In the genomic region with DNA sequence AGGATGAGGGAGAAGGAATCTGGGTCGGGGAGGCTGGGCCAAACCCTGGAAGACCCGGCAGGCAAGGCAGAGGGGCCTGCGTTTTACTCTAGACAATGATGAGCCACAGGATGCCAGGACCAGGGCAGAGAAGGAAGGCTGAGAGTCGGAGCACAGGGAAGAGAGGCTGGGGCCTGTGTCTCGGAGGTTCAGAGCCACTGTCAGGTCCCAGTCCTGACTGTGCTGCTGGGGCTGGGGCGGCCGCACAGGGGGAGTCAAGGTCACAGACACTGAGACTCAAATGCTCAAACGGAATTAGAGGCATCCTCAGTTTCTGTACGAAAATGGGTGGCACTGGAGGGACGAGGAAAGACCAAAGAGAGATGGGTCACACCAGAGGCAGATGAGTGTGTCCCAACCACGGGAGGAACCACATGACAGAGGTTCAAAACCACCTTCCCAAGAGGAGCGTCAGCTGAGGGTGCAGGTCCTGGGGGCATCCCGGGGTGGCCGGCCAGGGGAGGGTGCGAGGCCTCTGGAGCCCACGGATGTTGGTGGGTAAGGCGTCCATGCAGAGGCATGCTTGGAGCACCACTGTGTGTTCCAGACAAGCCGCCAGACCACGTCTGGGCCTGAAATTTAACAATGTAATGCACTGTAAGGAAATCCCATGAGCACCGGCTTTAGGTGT, we compare ENCODE assay signal across 20 cellular contexts. TPM values are rescaled to one million over a fixed set of nuclear protein-coding genes. Genes with fewer than 3 reads are reported as not detected.
A peak's percentile ranks its signal among the peaks of the same experiment; 100 is the strongest.
DNase-seq lines count a peak whose midpoint lies in the region; ATAC-seq and TF ChIP-seq lines count a peak whose summit lies in the region.
"Had no signal": no experiment of that assay in that cellular context is flagged by ENCODE, and none has a peak within 500 bp of the region (broad histone marks: within the 10 kb centered on the region; RNA-seq: fewer than 3 reads in every experiment).

No MANE protein-coding gene starts in this region.

- H3K4me3 ChIP-seq in H7 (ENCODE audit: insufficient read depth, low read depth, low read length) (no peak overlapping the region), lower lobe of right lung (no peak overlapping the region)
- H3K4me3 ChIP-seq: A549, body of pancreas, heart right ventricle, right lobe of liver, transverse colon had no signal

- H3K4me1 ChIP-seq in lower lobe of right lung: peaks cover 6% of the 10 kb centered on the region
- H3K4me1 ChIP-seq: A549, body of pancreas, right lobe of liver, transverse colon had no signal

- peaks cover 2% of the 10 kb centered on the region for H3K36me3 Mint-ChIP-seq in stimulated activated effector memory CD8-positive, alpha-beta T cell treated with anti-CD3 and anti-CD28 coated beads, Interleukin-12 subunit alpha, Interleukin-12 subunit beta, amount 100 ng/mL, for 72 hours
- H3K36me3 Mint-ChIP-seq: natural killer cell had no signal

- no peak for TF ChIP-seq CTCF in lower lobe of right lung (IDR thresholded peaks at IDR 0.05)

- intact Hi-C loops in lower lobe of right lung (cut with DNase I): no loop called here

- peak; percentile 55 for DNase-seq in activated effector memory CD4-positive, alpha-beta T cell treated with anti-CD3 and anti-CD28 coated beads, Interleukin-2, amount 50 U/mL, for 16 hours
- DNase-seq in activated effector memory CD4-positive, alpha-beta T cell treated with Interleukin-2 at 50 U/mL for 16 hours: no peak
- peak; percentile 66 for DNase-seq in H7
- DNase-seq in lower lobe of right lung: peak; percentile 19
- no peak for DNase-seq in stimulated activated effector memory CD8-positive, alpha-beta T cell treated with anti-CD3 and anti-CD28 coated beads, Interleukin-12 subunit alpha, Interleukin-12 subunit beta, amount 100 ng/mL, for 72 hours (ENCODE audit: low spot score in 2 of 2)
- no peak for DNase-seq in DMS53 (lab: John Stamatoyannopoulos, UW)
- DNase-seq in C1 segment of cervical spinal cord (lab: John Stamatoyannopoulos, UW): no peak
- DNase-seq: foreskin fibroblast, heart right ventricle, natural killer cell, NCI-H1092, NCI-H1930, transverse colon had no signal

- H3K27me3 ChIP-seq in H7 (ENCODE audit: control insufficient read depth, insufficient read depth, low read length): no peaks in the 10 kb centered on the region
- no peaks in the 10 kb centered on the region for H3K27me3 ChIP-seq in lower lobe of right lung (ENCODE audit: low read depth)
- H3K27me3 ChIP-seq: body of pancreas, heart right ventricle, right lobe of liver, transverse colon had no signal

- no peak overlapping the region for H3K4me3 Mint-ChIP-seq in stimulated activated effector memory CD8-positive, alpha-beta T cell treated with anti-CD3 and anti-CD28 coated beads, Interleukin-12 subunit alpha, Interleukin-12 subunit beta, amount 100 ng/mL, for 72 hours
- H3K4me3 Mint-ChIP-seq: natural killer cell had no signal

- no peaks in the 10 kb centered on the region for H3K9me3 ChIP-seq in lower lobe of right lung
- H3K9me3 ChIP-seq: A549, body of pancreas, heart right ventricle, right lobe of liver, transverse colon had no signal

- H3K27ac Mint-ChIP-seq in stimulated activated effector memory CD8-positive, alpha-beta T cell treated with anti-CD3 and anti-CD28 coated beads, Interleukin-12 subunit alpha, Interleukin-12 subunit beta, amount 100 ng/mL, for 72 hours: peak overlapping the region; percentile 15
- H3K27ac Mint-ChIP-seq: activated T-helper 2 cell treated with anti-CD3 and anti-CD28 coated beads, Interferon-gamma antibody, Interleukin-2, Interleukin-4, amounts not matched to agents 10 μg/mL and 5 μg/mL and 100 μg/mL, durations not matched to agents 14 hours and 24 hours and 36 hours had no signal

- H3K4me1 Mint-ChIP-seq in stimulated activated effector memory CD8-positive, alpha-beta T cell treated with anti-CD3 and anti-CD28 coated beads, Interleukin-12 subunit alpha, Interleukin-12 subunit beta, amount 100 ng/mL, for 72 hours: peaks cover 40% of the 10 kb centered on the region

- ATAC-seq in lower lobe of right lung (no peak), HG02759 (IDR thresholded peaks at IDR 0.05; ENCODE audit: unreplicated experiment) (no peak)
- no peak for ATAC-seq in stimulated activated effector memory CD8-positive, alpha-beta T cell treated with anti-CD3 and anti-CD28 coated beads, Interleukin-12 subunit alpha, Interleukin-12 subunit beta, amount 100 ng/mL, for 72 hours
- ATAC-seq: A549, body of pancreas, heart right ventricle, HepG2, natural killer cell, right lobe of liver had no signal

- no peaks in the 10 kb centered on the region for H3K9me3 Mint-ChIP-seq in stimulated activated effector memory CD8-positive, alpha-beta T cell treated with anti-CD3 and anti-CD28 coated beads, Interleukin-12 subunit alpha, Interleukin-12 subunit beta, amount 100 ng/mL, for 72 hours
- H3K9me3 Mint-ChIP-seq: activated T-helper 2 cell treated with anti-CD3 and anti-CD28 coated beads, Interferon-gamma antibody, Interleukin-2, Interleukin-4, amounts not matched to agents 10 μg/mL and 5 μg/mL and 100 μg/mL, durations not matched to agents 14 hours and 24 hours and 36 hours; natural killer cell had no signal

- H3K27ac ChIP-seq in lower lobe of right lung: no peak overlapping the region
- H3K27ac ChIP-seq: A549, body of pancreas, heart right ventricle, HL-60, right lobe of liver had no signal

- H3K36me3 ChIP-seq in H7 (replicated peaks; ENCODE audit: control insufficient read depth, insufficient read depth, low read length) (no peaks in the 10 kb centered on the region), lower lobe of right lung (peaks cover 10% of the 10 kb centered on the region)
- H3K36me3 ChIP-seq: right lobe of liver had no signal

RNA-seq across cellular contexts. Expression of a gene that starts 14.7 kb away (rescaled TPM):
- total RNA-seq in H7 (2014; rRNA removed; shearing (Covaris generic)): 18.1 and 28.5 TPM in 2 replicates
- 44.9 TPM for total RNA-seq in lower lobe of right lung

Comparison
In these comparisons a context has a peak if more than half of its experiments do, and no peak if none do; other contexts are left out.
1. DNase-seq: peak in activated effector memory CD4-positive, alpha-beta T cell treated with anti-CD3 and anti-CD28 coated beads, Interleukin-2, amount 50 U/mL, for 16 hours (single experiment), H7 (single experiment) and lower lobe of right lung (single experiment); none in activated effector memory CD4-positive, alpha-beta T cell treated with Interleukin-2 at 50 U/mL for 16 hours (single experiment), stimulated activated effector memory CD8-positive, alpha-beta T cell treated with anti-CD3 and anti-CD28 coated beads, Interleukin-12 subunit alpha, Interleukin-12 subunit beta, amount 100 ng/mL, for 72 hours (0 of 2), DMS53 (single experiment) and C1 segment of cervical spinal cord (0 of 14).